8 cellular contexts compared by ENCODE assay signal in genomic region chr12:101829639-101830390, GRCh38. TPM values are rescaled to one million over a fixed set of nuclear protein-coding genes. Genes with fewer than 3 reads are reported as not detected.
A peak's percentile ranks its signal among the peaks of the same experiment; 100 is the strongest.
DNase-seq lines count a peak whose midpoint lies in the region; ATAC-seq and TF ChIP-seq lines count a peak whose summit lies in the region.

No MANE protein-coding gene starts in this region.

- H3K27me3 ChIP-seq in BE2C, result no peaks in the 10 kb centered on the region
- H3K27me3 ChIP-seq in SK-N-SH (ENCODE audit: insufficient read depth), result no peaks in the 10 kb centered on the region
- no peaks in the 10 kb centered on the region for H3K27me3 ChIP-seq in esophagus squamous epithelium
- no peaks in the 10 kb centered on the region for H3K27me3 ChIP-seq in ovary

- TF ChIP-seq CTCF in BE2C (IDR thresholded peaks at IDR 0.05; ENCODE audit: low read depth, low read length) (no peak), SK-N-SH (IDR thresholded peaks at IDR 0.05) (no peak), esophagus squamous epithelium (IDR thresholded peaks at IDR 0.05) (no peak), ovary (IDR thresholded peaks at IDR 0.05) (no peak)

- intact Hi-C loops in esophagus squamous epithelium (cut with DNase I), result no loop called here
- intact Hi-C loops in ovary (cut with DNase I), result loop anchor here in 1 of 4 donors (10.0 kb wide), 1 partner anchor 335 kb away; no protein-coding TSS in a partner anchor

- H3K36me3 ChIP-seq in BE2C (no peaks in the 10 kb centered on the region), SK-N-SH (replicated peaks in 1 of 2; ENCODE audit: control insufficient read depth in 1 of 2, insufficient read depth in 2 of 2, low read length in 1 of 2) (no peaks in the 10 kb centered on the region), esophagus squamous epithelium (no peaks in the 10 kb centered on the region), ovary (no peaks in the 10 kb centered on the region)

- POLR2A ChIA-PET in SK-N-SH (lab: Yijun Ruan, JAX), result no interaction called here

- peaks cover 23% of the 10 kb centered on the region for H3K79me2 ChIP-seq in SK-N-SH (ENCODE audit: insufficient read depth)

- no peaks in the 10 kb centered on the region for H3K9me2 ChIP-seq in SK-N-SH

- H3K27ac ChIP-seq in SK-N-SH (ENCODE audit: low read depth in 2 of 2, low read length in 1 of 2), result no peak overlapping the region
- H3K27ac ChIP-seq in esophagus squamous epithelium, result peak overlapping the region; percentile 89 to 94 (median 90)
- peak overlapping the region in 1 of 2 donors; percentile 4 for H3K27ac ChIP-seq in ovary

- WGBS in SK-N-SH (ENCODE audit: low lambda C conversion rate), result 28% methylated on average over 13 of the region's 13 CpGs
- WGBS in esophagus squamous epithelium, 2 donors, result 2 to 7% methylated on average over 8 to 13 of the region's 13 CpGs
- 10 to 11% (median 10%) methylated on average over 13 of the region's 13 CpGs for WGBS in ovary, 3 donors

- TF ChIP-seq POLR2A in esophagus squamous epithelium (IDR thresholded peaks at IDR 0.05), result no peak
- TF ChIP-seq POLR2A in ovary (IDR thresholded peaks at IDR 0.05), result no peak

- H3K9me3 ChIP-seq in BE2C (no peaks in the 10 kb centered on the region), SK-N-SH (no peaks in the 10 kb centered on the region), esophagus squamous epithelium (no peaks in the 10 kb centered on the region), ovary (no peaks in the 10 kb centered on the region)

- DNase-seq in BE2C, result no peak
- DNase-seq in SK-N-SH, result no peak
- DNase-seq in esophagus squamous epithelium (lab: John Stamatoyannopoulos, UW), result no peak
- DNase-seq in ovary, result no peak
- no peak for DNase-seq in retina
- no peak for DNase-seq in HPDE6-E6E7 (ENCODE audit: extremely low spot score)
- no peak for DNase-seq in activated CD4-positive, alpha-beta T cell treated with anti-CD3 and anti-CD28 coated beads, Interleukin-2, amount 50 U/mL, for 1 hour

- H2AFZ ChIP-seq in SK-N-SH (ENCODE audit: low read depth), result peak overlapping the region; percentile 99

- peak overlapping the region; percentile 96 for H3K4me2 ChIP-seq in SK-N-SH

- H3K4me3 ChIP-seq in BE2C (ENCODE audit: low read depth, low read length) (peak overlapping the region; percentile 82), SK-N-SH (ENCODE audit: low read depth in 2 of 2, low read length in 1 of 2) (peak overlapping the region; percentile 86 to 98), esophagus squamous epithelium (peak overlapping the region; percentile 87 to 93 (median 91)), ovary (peak overlapping the region; percentile 89)

- no peak for TF ChIP-seq RAD21 in SK-N-SH (IDR thresholded peaks at IDR 0.05; ENCODE audit: low read length)

- peak; percentile 16 for ATAC-seq in GM21447 (IDR thresholded peaks at IDR 0.05; ENCODE audit: unreplicated experiment)

- CTCF ChIA-PET in SK-N-SH (lab: Yijun Ruan, JAX), result interaction anchor here (0.7 to 5.1 kb wide), 22 partner anchors 9 to 1757 kb away, joined by 3 to 40 read pairs (median 4); partner anchors contain the start of gene STAB2

- peak overlapping the region; percentile 85 for H3K9ac ChIP-seq in SK-N-SH

- peaks cover 4% of the 10 kb centered on the region for H3F3A ChIP-seq in SK-N-SH (replicated peaks; ENCODE audit: insufficient read depth)

- TF ChIP-seq EP300 in SK-N-SH (IDR thresholded peaks at IDR 0.05; ENCODE audit: borderline replicate concordance in 1 of 2, low read depth in 1 of 2, low read length in 1 of 2) (no peak), ovary (IDR thresholded peaks at IDR 0.05) (no peak)

- H3K4me1 ChIP-seq in BE2C (no peaks in the 10 kb centered on the region), SK-N-SH (ENCODE audit: control insufficient read depth in 1 of 2, insufficient read depth in 2 of 2, low read depth in 1 of 2, low read length in 1 of 2) (peaks cover 3 to 8% of the 10 kb centered on the region in 2 experiments; a peak in 2 of 4 replicates), esophagus squamous epithelium (peaks cover 11 to 62% (median 25%) of the 10 kb centered on the region in 3 donors), ovary (ENCODE audit: insufficient read depth) (peaks cover 2% of the 10 kb centered on the region)

- no peaks in the 10 kb centered on the region for H4K20me1 ChIP-seq in SK-N-SH (ENCODE audit: insufficient read depth)

TF ChIP-seq in SK-N-SH, 30 proteins besides CTCF, POLR2A, EP300 and RAD21:
- TF ChIP-seq SIN3A (IDR thresholded peaks at IDR 0.05; ENCODE audit: borderline replicate concordance, low read depth, low read length), result no peak
- TF ChIP-seq GATA2 (CRISPR knock-in tag; IDR thresholded peaks at IDR 0.05), result no peak
- no peak for TF ChIP-seq MAX (IDR thresholded peaks at IDR 0.05; ENCODE audit: low read depth)
- TF ChIP-seq RFX5 (IDR thresholded peaks at IDR 0.05; ENCODE audit: low read length), result no peak

RNA-seq across cellular contexts. Expression of gene GNPTAB, which starts 0.9 kb away (rescaled TPM):
- 5.1 TPM for polyA plus RNA-seq in BE2C (2012; ENCODE audit: insufficient read depth, insufficient read length, low read depth)
- 18.8 and 25.1 TPM in 2 replicates for polyA plus RNA-seq in SK-N-SH (2012; rRNA removed)
- 28.2 and 31.7 TPM in 2 replicates for polyA plus RNA-seq in SK-N-SH (2012; cell fraction: cytosol; rRNA removed)
- polyA plus RNA-seq in SK-N-SH (2012; cell fraction: nucleus; rRNA removed), result 12.1 and 21.7 TPM in 2 replicates
- total RNA-seq in esophagus squamous epithelium, result 10 to 100 TPM; 20.8 to 26.3 (median 21.9) TPM
- total RNA-seq in ovary, result 10 to 100 TPM; 10.3 to 24.2 (median 16.6) TPM
- polyA plus RNA-seq in ovary, result 10 to 100 TPM in 1 of 2 donors, 1 to 10 TPM in 1; 7.1 to 23.3 TPM

RNA-seq across cellular contexts. Expression of gene DRAM1, which starts 47.6 kb away (rescaled TPM):
- polyA plus RNA-seq in BE2C (2012; ENCODE audit: insufficient read depth, insufficient read length, low read depth), result not detected
- polyA plus RNA-seq in SK-N-SH (2012; rRNA removed) (37.4 and 61.1 TPM in 2 replicates), ovary (10 to 100 TPM in 1 of 2 donors, 1 to 10 TPM in 1; 9.1 to 19.0 TPM)
- polyA plus RNA-seq in SK-N-SH (2012; cell fraction: cytosol; rRNA removed), result 63.1 and 64.3 TPM in 2 replicates
- 23.4 and 39.3 TPM in 2 replicates for polyA plus RNA-seq in SK-N-SH (2012; cell fraction: nucleus; rRNA removed)
- total RNA-seq in esophagus squamous epithelium (10 to 100 TPM in 1 of 4 donors, 1 to 10 TPM in 3; 1.4 to 15.0 (median 6.0) TPM), ovary (10 to 100 TPM in 6 of 7 donors, 1 to 10 TPM in 1; 9.3 to 21.7 (median 15.8) TPM)

Comparison
In these comparisons a context has a peak if more than half of its experiments do, and no peak if none do; other contexts are left out.
1. H3K27ac ChIP-seq: peak in esophagus squamous epithelium (4 of 4); none in SK-N-SH (0 of 2).
2. Peak in every context shown above with its lines, with median percentiles within 50 percentile points of each other: H3K4me3 ChIP-seq.